1 cellular context compared by ENCODE assay signal in the genomic region with DNA sequence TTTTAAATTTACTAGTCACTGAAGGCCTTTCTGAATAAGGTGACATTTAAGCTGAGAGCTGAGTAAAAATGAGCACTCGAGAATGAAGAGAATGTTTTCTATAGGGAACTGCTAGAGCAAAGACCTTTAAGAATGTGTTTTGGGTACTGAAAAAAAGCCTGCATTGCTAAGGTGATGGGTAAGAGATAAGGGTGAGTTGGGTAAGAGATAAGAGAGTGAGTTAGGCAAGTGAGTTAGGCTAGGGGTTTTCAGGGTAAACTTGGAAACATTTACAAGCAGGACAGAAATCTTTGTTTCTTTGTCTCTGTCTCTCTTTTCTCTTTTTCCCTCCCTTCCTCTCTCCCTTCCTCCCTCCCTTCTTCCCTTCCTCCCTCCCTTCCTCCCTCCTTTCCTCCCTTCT.
A peak's percentile ranks its signal among the peaks of the same experiment; 100 is the strongest.
TF ChIP-seq lines count a peak whose summit lies in the region.

No MANE protein-coding gene starts in this region.

TF ChIP-seq in IMR-90, 13 proteins besides CTCF, POLR2A, EP300 and RAD21:
- TF ChIP-seq MAFK (IDR thresholded peaks at IDR 0.05; ENCODE audit: low read depth, low read length) (no peak), CEBPB (IDR thresholded peaks at IDR 0.05; ENCODE audit: low read depth, low read length) (peak; percentile 39; the same call in 1 of the 2 replicates)
